8 cellular contexts compared by ENCODE assay signal in genomic region chr15:82530606-82531379, GRCh38. TPM values are rescaled to one million over a fixed set of nuclear protein-coding genes. Genes with fewer than 3 reads are reported as not detected.
A peak's percentile ranks its signal among the peaks of the same experiment; 100 is the strongest.
DNase-seq lines count a peak whose midpoint lies in the region; ATAC-seq and TF ChIP-seq lines count a peak whose summit lies in the region.

No MANE protein-coding gene starts in this region.

- peak; percentile 61 to 73 (median 67) for TF ChIP-seq CTCF in ascending aorta (IDR thresholded peaks at IDR 0.05)

- DNase-seq in GM03348 (ENCODE audit: low spot score) (peak; percentile 81), RKO (ENCODE audit: low spot score) (peak; percentile 60), ascending aorta (ENCODE audit: low spot score in 2 of 2) (peak in 1 of 2 donors; percentile 81), NCI-H1105 (lab: John Stamatoyannopoulos, UW) (no peak)
- peak; percentile 72 for DNase-seq in stimulated activated CD4-positive, alpha-beta T cell treated with anti-CD3 and anti-CD28 coated beads, Interleukin-15, amount 100 ng/mL, for 24 hours

- peak; percentile 55 for ATAC-seq in HG02623 (IDR thresholded peaks at IDR 0.05; ENCODE audit: unreplicated experiment)
- no peak for ATAC-seq in GM19467 (IDR thresholded peaks at IDR 0.05; ENCODE audit: unreplicated experiment)

- H3K4me3 ChIP-seq in ascending aorta: no peak overlapping the region
- H3K4me3 ChIP-seq in iPS-18c (ENCODE audit: insufficient read depth, low read depth, low read length): peak overlapping the region; percentile 36; the same call in 1 of the 2 replicates

- intact Hi-C loops in ascending aorta (cut with DNase I): loop anchor here (1.0 kb wide), 1 partner anchor 117 kb away; the partner anchor contains the start of gene CPEB1

- H3K9me3 ChIP-seq in ascending aorta (no peaks in the 10 kb centered on the region), iPS-18c (ENCODE audit: control insufficient read depth, insufficient read depth, low read length) (no peaks in the 10 kb centered on the region)

- H3K36me3 ChIP-seq in ascending aorta: peaks cover under 1 to 24% of the 10 kb centered on the region in 2 donors

- no peaks in the 10 kb centered on the region for H3K27me3 ChIP-seq in ascending aorta

- no peak overlapping the region for H3K27ac ChIP-seq in ascending aorta

- no peaks in the 10 kb centered on the region for H3K4me1 ChIP-seq in ascending aorta

RNA-seq across cellular contexts. Expression of gene RPS17, which starts 9.5 kb away (rescaled TPM):
- total RNA-seq in ascending aorta: 1,125 TPM
